25 cellular contexts compared by ENCODE assay signal in genomic region chr1:239736479-239736878, GRCh38.
"Had no signal": no experiment of that assay in that cellular context is flagged by ENCODE, and none has a peak within 500 bp of the region (broad histone marks: within the 10 kb centered on the region; RNA-seq: fewer than 3 reads in every experiment).

No MANE protein-coding gene starts in this region.

- H3K27ac ChIP-seq: colonic mucosa, epithelial cell of prostate, esophagus squamous epithelium, gastrocnemius medialis, heart right ventricle, left lung, lower lobe of right lung had no signal

- H3K9me3 ChIP-seq: colonic mucosa, esophagus squamous epithelium, gastrocnemius medialis, heart right ventricle, left lung, lower lobe of right lung had no signal

- H3K4me3 ChIP-seq: colonic mucosa, esophagus squamous epithelium, gastrocnemius medialis, heart right ventricle, left lung, lower lobe of right lung had no signal

- H3K4me1 ChIP-seq: colonic mucosa, esophagus squamous epithelium, gastrocnemius medialis, left lung, lower lobe of right lung had no signal

- FAIRE-seq: endometrium, islet of Langerhans, keratinocyte had no signal

- DNase-seq: colonic mucosa; cortex of kidney; effector CD8-positive, alpha-beta T cell; effector memory CD8-positive, alpha-beta T cell; endodermal cell; erythroblast; esophagus squamous epithelium; foreskin fibroblast; foreskin melanocyte; gastrocnemius medialis; glutamatergic neuron; head of caudate nucleus; heart right ventricle; hippocampal formation; left cardiac atrium; left lung; left ventricle myocardium superior; lower lobe of right lung; mesendoderm; midbrain had no signal

- H3K36me3 ChIP-seq: colonic mucosa, esophagus squamous epithelium, gastrocnemius medialis, heart right ventricle, left lung, lower lobe of right lung had no signal

- H3K27me3 ChIP-seq: colonic mucosa, esophagus squamous epithelium, gastrocnemius medialis, heart right ventricle, left lung had no signal

- ATAC-seq: effector memory CD8-positive, alpha-beta T cell; esophagus mucosa; gastrocnemius medialis; heart right ventricle; left cardiac atrium; left lung; left ventricle myocardium superior; lower lobe of right lung had no signal
